ENCODE assay signal across 28 cellular contexts in the genomic region with DNA sequence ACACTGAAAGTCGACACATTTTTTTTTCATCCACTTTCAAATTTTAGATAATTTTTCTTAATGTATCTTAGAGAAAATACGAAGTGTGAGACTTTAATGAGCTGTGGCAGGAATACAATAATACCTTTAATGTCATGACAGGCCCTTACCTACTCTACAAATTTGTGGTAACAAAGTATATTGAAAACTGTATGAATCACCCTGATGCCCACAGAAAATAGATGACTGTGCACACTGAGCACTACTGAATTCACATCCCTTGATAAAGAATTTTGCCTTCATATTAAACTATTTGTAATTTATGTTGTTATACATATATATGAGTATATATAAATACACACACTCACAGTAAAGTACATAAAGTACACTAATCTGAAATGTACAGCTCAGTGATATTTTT. TPM values are rescaled to one million over a fixed set of nuclear protein-coding genes. Genes with fewer than 3 reads are reported as not detected.
"Had no signal": no experiment of that assay in that cellular context is flagged by ENCODE, and none has a peak within 500 bp of the region (broad histone marks: within the 10 kb centered on the region; RNA-seq: fewer than 3 reads in every experiment).

No MANE protein-coding gene starts in this region.

- H3K36me3 Mint-ChIP-seq: activated naive CD8-positive, alpha-beta T cell treated with anti-CD3 and anti-CD28 coated beads, Interleukin-2, amount 10 ng/mL, durations not matched to agents 7 days and 5 days; IgD-negative memory B cell; T-cell had no signal

- H3K9me3 Mint-ChIP-seq: activated CD4-positive, alpha-beta memory T cell treated with anti-CD3 and anti-CD28 coated beads, Interleukin-2, amount 10 ng/mL, durations not matched to agents 7 days and 5 days; activated naive CD8-positive, alpha-beta T cell treated with anti-CD3 and anti-CD28 coated beads, Interleukin-2, amount 10 ng/mL, durations not matched to agents 7 days and 5 days; T-cell had no signal

- H3K36me3 ChIP-seq: adrenal gland, MG63, WERI-Rb-1 had no signal

- H3K4me1 Mint-ChIP-seq: activated CD4-positive, alpha-beta memory T cell treated with anti-CD3 and anti-CD28 coated beads, Interleukin-2, amount 10 ng/mL, durations not matched to agents 7 days and 5 days; activated CD4-positive, alpha-beta T cell treated with anti-CD3 and anti-CD28 coated beads for 36 hours; activated naive CD8-positive, alpha-beta T cell treated with anti-CD3 and anti-CD28 coated beads, Interleukin-2, amount 10 ng/mL, durations not matched to agents 7 days and 5 days; T-cell had no signal

- DNase-seq: activated CD4-positive, alpha-beta memory T cell treated with anti-CD3 and anti-CD28 coated beads, Interleukin-2, amount 10 ng/mL, durations not matched to agents 7 days and 5 days; activated CD4-positive, alpha-beta T cell treated with anti-CD3 and anti-CD28 coated beads for 36 hours; activated CD4-positive, alpha-beta T cell treated with anti-CD3 and anti-CD28 coated beads, Interleukin-2, amount 50 U/mL, for 1 hour; activated naive CD4-positive, alpha-beta T cell treated with anti-CD3 and anti-CD28 coated beads, Interleukin-2, amount 50 U/mL, for 16 hours; activated naive CD8-positive, alpha-beta T cell treated with anti-CD3 and anti-CD28 coated beads, Interleukin-2, amount 10 ng/mL, durations not matched to agents 7 days and 5 days; activated T-cell treated with anti-CD3 and anti-CD28 coated beads for 4 hours; activated T-cell treated with anti-CD3 and anti-CD28 coated beads, Interleukin-2, amount 50 U/mL, for 48 hours; adrenal gland; anterior cingulate cortex; KG1; MG63; MV-4-11; NCI-H1092 treated with DMSO at 0.1 percent for 48 hours; NCI-H1417 treated with DMSO at 0.1 percent for 48 hours; NCI-H1694; NCI-H2029; NCI-H510A treated with DMSO at 0.1 percent for 48 hours; NCI-H69; PC-9; T-cell; WERI-Rb-1 had no signal

- H3K4me1 ChIP-seq: adrenal gland had no signal

- H3K27ac ChIP-seq: adrenal gland, PC-9, SK-N-MC, WERI-Rb-1 had no signal

- H3K27me3 Mint-ChIP-seq: activated CD4-positive, alpha-beta T cell treated with anti-CD3 and anti-CD28 coated beads for 36 hours had no signal

- H3K27me3 ChIP-seq: adrenal gland, MG63 had no signal

- H3K9me3 ChIP-seq: adrenal gland, MG63 had no signal

- ATAC-seq: activated CD4-positive, alpha-beta T cell treated with anti-CD3 and anti-CD28 coated beads for 36 hours; Right ventricle myocardium inferior; T-cell had no signal

- H3K27ac Mint-ChIP-seq: activated CD4-positive, alpha-beta memory T cell treated with anti-CD3 and anti-CD28 coated beads, Interleukin-2, amount 10 ng/mL, durations not matched to agents 7 days and 5 days; activated CD4-positive, alpha-beta T cell treated with anti-CD3 and anti-CD28 coated beads for 36 hours; activated naive CD8-positive, alpha-beta T cell treated with anti-CD3 and anti-CD28 coated beads, Interleukin-2, amount 10 ng/mL, durations not matched to agents 7 days and 5 days; IgD-negative memory B cell; T-cell had no signal

- H3K4me3 ChIP-seq: adrenal gland, MG63, PC-9, SK-N-MC had no signal

- H3K4me3 Mint-ChIP-seq: activated CD4-positive, alpha-beta memory T cell treated with anti-CD3 and anti-CD28 coated beads, Interleukin-2, amount 10 ng/mL, durations not matched to agents 7 days and 5 days; activated CD4-positive, alpha-beta T cell treated with anti-CD3 and anti-CD28 coated beads for 36 hours; activated naive CD8-positive, alpha-beta T cell treated with anti-CD3 and anti-CD28 coated beads, Interleukin-2, amount 10 ng/mL, durations not matched to agents 7 days and 5 days; IgD-negative memory B cell; T-cell had no signal

RNA-seq across cellular contexts. Expression of a gene that starts 51.7 kb away (rescaled TPM):
- total RNA-seq: activated CD4-positive, alpha-beta memory T cell treated with anti-CD3 and anti-CD28 coated beads, Interleukin-2, amount 10 ng/mL, durations not matched to agents 7 days and 5 days; activated CD4-positive, alpha-beta T cell treated with anti-CD3 and anti-CD28 coated beads for 36 hours; activated CD8-positive, alpha-beta memory T cell treated with anti-CD3 and anti-CD28 coated beads for 36 hours; activated naive CD8-positive, alpha-beta T cell treated with anti-CD3 and anti-CD28 coated beads, Interleukin-2, amount 10 ng/mL, durations not matched to agents 7 days and 5 days; LHCN-M2; PC-9; Right ventricle myocardium inferior; RPMI7951; T-helper 2 cell treated with Interferon-gamma antibody and Interleukin-4, amounts not matched to agents 100 ng/mL and 5 ng/mL, for 36 hours had no signal
- polyA plus RNA-seq: IgD-negative memory B cell had no signal
